ENCODE assay signal across 18 cellular contexts in the genomic region with DNA sequence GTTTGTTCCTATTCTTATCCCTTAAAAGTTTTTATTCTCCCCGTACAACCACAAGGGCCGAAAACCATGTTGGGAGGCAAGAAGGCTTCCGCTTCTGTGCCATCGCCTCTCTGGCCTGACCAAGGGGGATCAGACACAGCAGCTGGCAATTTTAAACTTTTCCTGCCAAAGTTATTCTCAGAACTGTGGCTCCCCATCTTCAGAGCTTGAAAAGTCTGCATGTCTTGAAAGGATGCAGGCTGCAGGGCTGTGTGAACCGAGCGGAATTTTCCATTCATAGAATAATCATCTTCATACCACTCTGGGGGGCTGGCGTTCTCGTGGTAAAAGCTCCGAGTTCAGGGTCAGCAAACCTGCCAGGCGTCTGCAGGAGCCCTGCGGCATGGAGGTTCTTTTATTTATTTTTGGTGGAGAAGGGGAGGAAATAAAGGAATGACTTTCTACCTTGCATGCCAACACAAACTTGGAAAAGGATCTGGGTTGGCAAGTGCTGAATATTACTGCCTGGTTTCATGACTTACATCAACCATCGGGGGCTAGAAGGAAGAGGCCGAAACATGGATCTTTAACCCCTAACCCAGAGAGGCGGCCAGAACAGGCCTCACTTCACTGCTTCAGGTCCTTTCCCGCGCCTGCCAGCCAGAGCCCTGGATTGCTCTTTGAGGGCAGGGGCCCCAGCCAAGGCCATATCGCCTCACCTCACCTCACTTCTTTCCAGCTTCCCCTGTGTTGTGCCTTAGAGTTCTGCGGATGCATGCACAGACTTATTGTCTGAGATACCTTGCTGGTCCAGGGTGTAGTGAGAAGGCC. TPM values are rescaled to one million over a fixed set of nuclear protein-coding genes. Genes with fewer than 3 reads are reported as not detected.
DNase-seq lines count a peak whose midpoint lies in the region; TF ChIP-seq lines count a peak whose summit lies in the region.
"Had no signal": no experiment of that assay in that cellular context is flagged by ENCODE, and none has a peak within 500 bp of the region (broad histone marks: within the 10 kb centered on the region; RNA-seq: fewer than 3 reads in every experiment).

No MANE protein-coding gene starts in this region.

- H3K4me1 ChIP-seq in rectal smooth muscle tissue (ENCODE audit: control insufficient read depth, insufficient read depth, low read length) (peaks cover 13% of the 10 kb centered on the region), trophoblast cell (ENCODE audit: control insufficient read depth in 1 of 2, insufficient read depth in 2 of 2, low read length in 2 of 2) (peaks cover 30% of the 10 kb centered on the region in 2 experiments)

- no peak overlapping the region for H3K23ac ChIP-seq in trophoblast cell (ENCODE audit: low read length)

- H3K36me3 Mint-ChIP-seq in mesothelial cell of epicardium, result no peaks in the 10 kb centered on the region

- H3K14ac ChIP-seq in trophoblast cell (ENCODE audit: low read length), result no peak overlapping the region

- H3K27me3 Mint-ChIP-seq in mesothelial cell of epicardium (ENCODE audit: low read depth), result no peaks in the 10 kb centered on the region

- in situ Hi-C loops in G401 (cut with HindIII; ENCODE audit: low sequenced_read_pairs), result no loop called here

- H2BK5ac ChIP-seq in trophoblast cell (ENCODE audit: low read depth, low read length, poor library complexity), result no peak overlapping the region

- H3K4me3 Mint-ChIP-seq in mesothelial cell of epicardium, result no peak overlapping the region

- no peaks in the 10 kb centered on the region for H3K9me3 ChIP-seq in trophoblast cell (ENCODE audit: insufficient read depth, low read depth, low read length)

- no peak overlapping the region for H3K27ac Mint-ChIP-seq in mesothelial cell of epicardium

- H4K91ac ChIP-seq in trophoblast cell (ENCODE audit: low read depth, low read length), result no peak overlapping the region

- H3K27ac ChIP-seq in VCaP (peak overlapping the region; percentile 25), rectal smooth muscle tissue (ENCODE audit: low read depth, low read length) (peak overlapping the region; percentile 85), trophoblast cell (ENCODE audit: low read depth, low read length) (no peak overlapping the region)
- H3K27ac ChIP-seq: HL-60, KMS-11 had no signal

- H2AFZ ChIP-seq in trophoblast cell (ENCODE audit: insufficient read depth, low read length, poor library complexity), result no peak overlapping the region

- H2BK12ac ChIP-seq in trophoblast cell (ENCODE audit: low read length), result no peak overlapping the region

- peaks cover 28% of the 10 kb centered on the region for H3K4me1 Mint-ChIP-seq in mesothelial cell of epicardium

- no peaks in the 10 kb centered on the region for H3K79me1 ChIP-seq in trophoblast cell (ENCODE audit: low read length)

- H2AK5ac ChIP-seq in trophoblast cell (ENCODE audit: low read length), result no peak overlapping the region

- DNase-seq in G401 (ENCODE audit: low spot score), result peak; percentile 23
- DNase-seq in fibroblast of peridontal ligament (ENCODE audit: extremely low read depth), result peak; percentile 38
- no peak for DNase-seq in NCI-H2081 treated with DMSO at 0.1 percent for 48 hours (lab: John Stamatoyannopoulos, UW)
- no peak for DNase-seq in trophoblast cell
- DNase-seq in iPS-NIHi11 (ENCODE audit: low spot score), result no peak
- no peak for DNase-seq in mesothelial cell of epicardium (ENCODE audit: low spot score in 2 of 2, unreplicated experiment in 2 of 2)
- DNase-seq: activated naive CD4-positive, alpha-beta T cell; AML-193; central memory CD4-positive, alpha-beta T cell; glutamatergic neuron; islet precursor cell; NCI-H1694 treated with DMSO at 0.1 percent for 48 hours; NCI-H510A; SW 1271 had no signal

- H3K9me3 Mint-ChIP-seq in mesothelial cell of epicardium, result no peaks in the 10 kb centered on the region

- H3K4me3 ChIP-seq in rectal smooth muscle tissue (ENCODE audit: low read length) (no peak overlapping the region), trophoblast cell (ENCODE audit: low read depth, low read length) (no peak overlapping the region)

- no peak overlapping the region for H3K9ac ChIP-seq in rectal smooth muscle tissue (ENCODE audit: low read length)
- no peak overlapping the region for H3K9ac ChIP-seq in trophoblast cell (ENCODE audit: low read length)
- H3K9ac ChIP-seq: KMS-11 had no signal

- H3K27me3 ChIP-seq in rectal smooth muscle tissue (ENCODE audit: control insufficient read depth, insufficient read depth, low read length), result no peaks in the 10 kb centered on the region
- H3K27me3 ChIP-seq in trophoblast cell (ENCODE audit: insufficient read depth, low read length), result no peaks in the 10 kb centered on the region

- no peak overlapping the region for H3K4ac ChIP-seq in trophoblast cell (ENCODE audit: low read depth, low read length)

- TF ChIP-seq CTCF in VCaP (conservative IDR thresholded peaks at IDR 0.05) (no peak), mesothelial cell of epicardium (IDR thresholded peaks at IDR 0.05; ENCODE audit: unreplicated experiment) (no peak)

- H4K12ac ChIP-seq in trophoblast cell (ENCODE audit: low read depth, low read length), result no peak overlapping the region

- no peak overlapping the region for H3K18ac ChIP-seq in trophoblast cell (ENCODE audit: low read length)

- WGBS in trophoblast cell (ENCODE audit: extremely low coverage, insufficient coverage, insufficient read length), result no CpG with 5 or more reads among the region's 18 CpGs

- H3K79me2 ChIP-seq in trophoblast cell (ENCODE audit: control insufficient read depth, insufficient read depth, low read length, poor library complexity), result peaks cover 2% of the 10 kb centered on the region

- no peak overlapping the region for H4K8ac ChIP-seq in trophoblast cell (ENCODE audit: low read depth, low read length)

- H3K4me2 ChIP-seq in trophoblast cell (ENCODE audit: low read length), result no peak overlapping the region
- H3K4me2 ChIP-seq: KMS-11 had no signal

- H3K36me3 ChIP-seq in rectal smooth muscle tissue (ENCODE audit: control insufficient read depth, insufficient read depth, low read length), result no peaks in the 10 kb centered on the region
- H3K36me3 ChIP-seq in trophoblast cell (ENCODE audit: control insufficient read depth in 1 of 2, insufficient read depth in 2 of 2, low read length in 2 of 2), result no peaks in the 10 kb centered on the region

- H2BK120ac ChIP-seq in trophoblast cell (ENCODE audit: insufficient read depth, low read length, poor library complexity), result no peak overlapping the region

RNA-seq across cellular contexts. Expression of a gene that starts 3.0 kb away (rescaled TPM):
- total RNA-seq in G401 (2014; rRNA removed; shearing (Covaris generic)), result 1.2 and 1.6 TPM in 2 replicates
- polyA plus RNA-seq in trophoblast cell (2013), result 2.4 and 3.3 TPM in 2 replicates
- total RNA-seq in mesothelial cell of epicardium, result 4.1 to 4.6 TPM (median 4.4 TPM) in 3 replicates

RNA-seq across cellular contexts. Expression of a gene that starts 54.1 kb away (rescaled TPM):
- total RNA-seq in G401 (2014; rRNA removed; shearing (Covaris generic)), result 35.0 and 60.2 TPM in 2 replicates
- polyA plus RNA-seq in trophoblast cell (2013), result 155 and 157 TPM in 2 replicates
- 145 to 148 TPM (median 145 TPM) in 3 replicates for total RNA-seq in mesothelial cell of epicardium

Comparison
In these comparisons a context has a peak if more than half of its experiments do, and no peak if none do; other contexts are left out.
1. DNase-seq: peak in G401 (single experiment) and fibroblast of peridontal ligament (single experiment); none in NCI-H2081 treated with DMSO at 0.1 percent for 48 hours (single experiment), trophoblast cell (0 of 2), iPS-NIHi11 (single experiment) and mesothelial cell of epicardium (0 of 2).